In genomic region chr6:155709262-155709661, GRCh38 we compare ENCODE assay signal across 27 cellular contexts.
DNase-seq lines count a peak whose midpoint lies in the region; ATAC-seq, FAIRE-seq and TF ChIP-seq lines count a peak whose summit lies in the region.
"Had no signal": no experiment of that assay in that cellular context is flagged by ENCODE, and none has a peak within 500 bp of the region (broad histone marks: within the 10 kb centered on the region; RNA-seq: fewer than 3 reads in every experiment).

No MANE protein-coding gene starts in this region.

- no peaks in the 10 kb centered on the region for H3K4me1 ChIP-seq in GM23338 (ENCODE audit: insufficient read depth)
- no peaks in the 10 kb centered on the region; a peak in 1 of 5 replicates for H3K4me1 ChIP-seq in K562 (replicated peaks in 1 of 2; ENCODE audit: control insufficient read depth in 2 of 2, insufficient read depth in 2 of 2, low read length in 2 of 2)
- no peaks in the 10 kb centered on the region for H3K4me1 ChIP-seq in kidney (ENCODE audit: control insufficient read depth in 1 of 2, insufficient read depth in 1 of 2, low read depth in 1 of 2, low read length in 2 of 2)
- no peaks in the 10 kb centered on the region for H3K4me1 ChIP-seq in lower lobe of right lung
- H3K4me1 ChIP-seq: A549; BE2C; BLaER1 treated with 17β-estradiol and CSF1 and Interleukin-3, amounts not matched to agents 10 nM and 100 nM had no signal

- TF ChIP-seq POLR2A in K562 (conservative IDR thresholded peaks at IDR 0.05), result no peak

- no peak for TF ChIP-seq CTCF in GM23338 (conservative IDR thresholded peaks at IDR 0.05; ENCODE audit: low read depth in 2 of 2)
- no peak for TF ChIP-seq CTCF in K562 (IDR thresholded peaks at IDR 0.05 in 2 of 3, conservative IDR thresholded peaks at IDR 0.05 in 1 of 3; ENCODE audit: insufficient read depth in 2 of 3, low read depth in 1 of 3, low read length in 3 of 3)
- TF ChIP-seq CTCF in kidney (IDR thresholded peaks at IDR 0.05; ENCODE audit: borderline replicate concordance, extremely low read depth, insufficient read depth), result no peak
- no peak for TF ChIP-seq CTCF in lower lobe of right lung (IDR thresholded peaks at IDR 0.05)

- no peak overlapping the region for H3K4me3 Mint-ChIP-seq in GM23338
- no peak overlapping the region for H3K4me3 Mint-ChIP-seq in stimulated activated memory B cell treated with anti-CD40 and anti-IgM and Interleukin-4, amounts not matched to agents 10 μg/mL and 1 μg/mL and 100 μg/mL, for 72 hours
- H3K4me3 Mint-ChIP-seq: CD14-positive monocyte; CD4-positive, alpha-beta T cell; CD8-positive, alpha-beta memory T cell; HFFc6 had no signal

- H3K9ac ChIP-seq in K562 (ENCODE audit: insufficient read depth in 1 of 2, low read depth in 2 of 2, low read length in 2 of 2) (no peak overlapping the region), kidney (ENCODE audit: low read length in 2 of 2) (no peak overlapping the region)
- H3K9ac ChIP-seq: BLaER1 treated with 17β-estradiol and CSF1 and Interleukin-3, amounts not matched to agents 10 nM and 100 nM; GM23248 had no signal

- H3K4me2 ChIP-seq in GM23338, result no peak overlapping the region
- H3K4me2 ChIP-seq in K562 (ENCODE audit: insufficient read depth, low read length), result no peak overlapping the region
- H3K4me2 ChIP-seq: A549; BLaER1 treated with 17β-estradiol and CSF1 and Interleukin-3, amounts not matched to agents 10 nM and 100 nM had no signal

- BruUV-seq in K562 (replicated peaks; lab: Mats Ljungman, UMichigan), result no TSS peak

- H3K27ac ChIP-seq in GM23338 (ENCODE audit: low read depth) (no peak overlapping the region), K562 (ENCODE audit: extremely low read depth, low read depth, low read length) (no peak overlapping the region), kidney (ENCODE audit: low read depth in 2 of 2, low read length in 2 of 2) (no peak overlapping the region), lower lobe of right lung (no peak overlapping the region)
- H3K27ac ChIP-seq: A549; BLaER1 treated with 17β-estradiol and CSF1 and Interleukin-3, amounts not matched to agents 10 nM and 100 nM; GM23248 had no signal

- no peaks in the 10 kb centered on the region for H3K9me1 ChIP-seq in K562 (ENCODE audit: control insufficient read depth, insufficient read depth, low read length)

- POLR2A ChIA-PET in K562 (lab: Yijun Ruan, JAX), result no interaction called here

- intact Hi-C loops in K562 (cut with micrococcal nuclease), result no loop called here
- intact Hi-C loops in kidney (cut with DNase I), result no loop called here
- intact Hi-C loops in lower lobe of right lung (cut with DNase I), result no loop called here

- H3K36me3 ChIP-seq in GM23338 (ENCODE audit: insufficient read depth) (no peaks in the 10 kb centered on the region), K562 (ENCODE audit: control insufficient read depth, insufficient read depth, low read length) (no peaks in the 10 kb centered on the region), kidney (ENCODE audit: control insufficient read depth in 1 of 2, insufficient read depth in 2 of 2, low read length in 2 of 2) (no peaks in the 10 kb centered on the region), lower lobe of right lung (no peaks in the 10 kb centered on the region)
- H3K36me3 ChIP-seq: BE2C; BLaER1 treated with 17β-estradiol and CSF1 and Interleukin-3, amounts not matched to agents 10 nM and 100 nM; HAP-1 had no signal

- in situ Hi-C loops in K562 (cut with MboI), result no loop called here

- H3K4me3 ChIP-seq in GM23338 (no peak overlapping the region), K562 (no peak overlapping the region), kidney (ENCODE audit: low read length in 2 of 2) (no peak overlapping the region), lower lobe of right lung (no peak overlapping the region)
- H3K4me3 ChIP-seq: A549; BLaER1 treated with 17β-estradiol and CSF1 and Interleukin-3, amounts not matched to agents 10 nM and 100 nM; GM12878; GM23248; HAP-1 had no signal

- H3K4me1 Mint-ChIP-seq in GM23338, result no peaks in the 10 kb centered on the region
- no peaks in the 10 kb centered on the region for H3K4me1 Mint-ChIP-seq in stimulated activated memory B cell treated with anti-CD40 and anti-IgM and Interleukin-4, amounts not matched to agents 10 μg/mL and 1 μg/mL and 100 μg/mL, for 72 hours
- H3K4me1 Mint-ChIP-seq: CD14-positive monocyte; CD8-positive, alpha-beta memory T cell had no signal

- H4K20me1 ChIP-seq in GM23338 (replicated peaks; ENCODE audit: insufficient read depth), result no peaks in the 10 kb centered on the region
- H4K20me1 ChIP-seq in K562 (replicated peaks; ENCODE audit: control insufficient read depth, insufficient read depth, low read length), result no peaks in the 10 kb centered on the region
- H4K20me1 ChIP-seq: BLaER1 treated with 17β-estradiol and CSF1 and Interleukin-3, amounts not matched to agents 10 nM and 100 nM had no signal

- CTCF ChIA-PET in K562 (lab: Yijun Ruan, JAX; ENCODE audit: low intra/inter-chr PET ratio), result no interaction called here

- FAIRE-seq in K562 (lab: Jason Lieb, UNC), result peak; percentile 32
- FAIRE-seq in kidney (lab: Jason Lieb, UNC), result no peak
- FAIRE-seq: A549, D721Med, GM12878, GM19239, H54 had no signal

- no peaks in the 10 kb centered on the region for H3K27me3 ChIP-seq in GM23338 (ENCODE audit: insufficient read depth)
- H3K27me3 ChIP-seq in K562 (ENCODE audit: control insufficient read depth in 2 of 2, insufficient read depth in 2 of 2, low read length in 2 of 2), result no peaks in the 10 kb centered on the region
- no peaks in the 10 kb centered on the region for H3K27me3 ChIP-seq in lower lobe of right lung (ENCODE audit: low read depth)
- H3K27me3 ChIP-seq: BE2C; BLaER1 treated with 17β-estradiol and CSF1 and Interleukin-3, amounts not matched to agents 10 nM and 100 nM had no signal

- H3K36me3 Mint-ChIP-seq in GM23338 (ENCODE audit: low read depth), result no peaks in the 10 kb centered on the region
- no peaks in the 10 kb centered on the region for H3K36me3 Mint-ChIP-seq in stimulated activated memory B cell treated with anti-CD40 and anti-IgM and Interleukin-4, amounts not matched to agents 10 μg/mL and 1 μg/mL and 100 μg/mL, for 72 hours
- H3K36me3 Mint-ChIP-seq: CD14-positive monocyte; CD8-positive, alpha-beta memory T cell had no signal

- WGBS in K562 (ENCODE audit: insufficient coverage, low coverage, missing lambda C conversion rate), result 22% methylated on average over 9 of the region's 10 CpGs

- peaks cover 2% of the 10 kb centered on the region; the same call in 1 of the 2 replicates for H3K9me2 ChIP-seq in GM23338 (ENCODE audit: insufficient read depth)

- H3K9me3 ChIP-seq in K562 (replicated peaks; ENCODE audit: control insufficient read depth, insufficient read depth, low read depth, low read length), result no peaks in the 10 kb centered on the region
- H3K9me3 ChIP-seq in kidney (ENCODE audit: control insufficient read depth in 1 of 2, low read length in 2 of 2), result no peaks in the 10 kb centered on the region
- no peaks in the 10 kb centered on the region for H3K9me3 ChIP-seq in lower lobe of right lung
- H3K9me3 ChIP-seq: A549, BE2C, HAP-1 had no signal

- no peaks in the 10 kb centered on the region for H3F3A ChIP-seq in GM23338 (replicated peaks; ENCODE audit: low read depth)

- no peak for TF ChIP-seq RAD21 in K562 (CRISPR knock-in tag; conservative IDR thresholded peaks at IDR 0.05 in 1 of 2, IDR thresholded peaks at IDR 0.05 in 1 of 2)

- ATAC-seq in GM23338, result no peak
- ATAC-seq in K562, result peak; percentile 81
- peak; percentile 38 for ATAC-seq in stimulated activated memory B cell treated with anti-CD40 and anti-IgM and Interleukin-4, amounts not matched to agents 10 μg/mL and 1 μg/mL and 100 μg/mL, for 72 hours
- no peak for ATAC-seq in HG03520 (IDR thresholded peaks at IDR 0.05; ENCODE audit: unreplicated experiment)
- ATAC-seq in lower lobe of right lung, result no peak
- ATAC-seq: A549, GM12878 had no signal

- no peak for TF ChIP-seq EP300 in K562 (IDR thresholded peaks at IDR 0.05; ENCODE audit: low read length)

- peaks cover 3% of the 10 kb centered on the region for H3K27me3 Mint-ChIP-seq in GM23338 (ENCODE audit: insufficient read depth, low read depth, poor library complexity)
- peaks cover 10% of the 10 kb centered on the region for H3K27me3 Mint-ChIP-seq in stimulated activated memory B cell treated with anti-CD40 and anti-IgM and Interleukin-4, amounts not matched to agents 10 μg/mL and 1 μg/mL and 100 μg/mL, for 72 hours

- H2AFZ ChIP-seq in GM23338 (0 out of 2 replicates have a peak overlapping the region, but pooled peaks have one; percentile 10), K562 (ENCODE audit: low read depth, low read length) (peak overlapping the region; percentile 22)
- H2AFZ ChIP-seq: GM23248 had no signal

- H3K9me3 Mint-ChIP-seq in GM23338, result no peaks in the 10 kb centered on the region
- H3K9me3 Mint-ChIP-seq in stimulated activated memory B cell treated with anti-CD40 and anti-IgM and Interleukin-4, amounts not matched to agents 10 μg/mL and 1 μg/mL and 100 μg/mL, for 72 hours, result no peaks in the 10 kb centered on the region
- H3K9me3 Mint-ChIP-seq: CD4-positive, alpha-beta T cell had no signal

- DNase-seq in GM23338 (ENCODE audit: low spot score), result no peak
- DNase-seq in K562 (ENCODE audit: extremely low read depth in 1 of 4, low spot score in 3 of 4), result peak in 2 of 4 experiments; percentile 28 to 53
- DNase-seq in kidney, result peak; percentile 66
- no peak for DNase-seq in NCI-H446 (lab: John Stamatoyannopoulos, UW)
- no peak for DNase-seq in lower lobe of right lung
- DNase-seq: 8988T; ACHN; AML-193; BE2C; CD4-positive, alpha-beta T cell; CD8-positive, alpha-beta memory T cell; DMS 273 treated with DMSO at 0.1 percent for 48 hours; DMS79; EL; GDM1; GM23248; HFFc6 had no signal

- H3K79me2 ChIP-seq in GM23338 (replicated peaks; ENCODE audit: insufficient read depth) (no peaks in the 10 kb centered on the region), K562 (ENCODE audit: control insufficient read depth, insufficient read depth, low read length) (no peaks in the 10 kb centered on the region)

- no peak overlapping the region for H3K27ac Mint-ChIP-seq in GM23338
- H3K27ac Mint-ChIP-seq in stimulated activated memory B cell treated with anti-CD40 and anti-IgM and Interleukin-4, amounts not matched to agents 10 μg/mL and 1 μg/mL and 100 μg/mL, for 72 hours, result no peak overlapping the region
- H3K27ac Mint-ChIP-seq: CD4-positive, alpha-beta T cell; CD8-positive, alpha-beta memory T cell; HFFc6 had no signal

TF ChIP-seq in K562, 482 proteins besides CTCF, POLR2A, EP300 and RAD21 (continues in another document):
- TF ChIP-seq ARID1B (IDR thresholded peaks at IDR 0.05), result 0 out of 2 replicates have a peak, but pooled peaks have one; percentile 10
- no peak for TF ChIP-seq GTF2B (IDR thresholded peaks at IDR 0.05; ENCODE audit: extremely low read depth, insufficient read length)
- no peak for TF ChIP-seq STAG1 (CRISPR knock-in tag; IDR thresholded peaks at IDR 0.05; ENCODE audit: borderline replicate concordance)
- peak; percentile 75 to 80 for TF ChIP-seq NRF1 (conservative IDR thresholded peaks at IDR 0.05 in 1 of 2, IDR thresholded peaks at IDR 0.05 in 1 of 2)

Comparison
In these comparisons a context has a peak if more than half of its experiments do, and no peak if none do; other contexts are left out.
1. ATAC-seq: peak in K562 (single experiment) and stimulated activated memory B cell treated with anti-CD40 and anti-IgM and Interleukin-4, amounts not matched to agents 10 μg/mL and 1 μg/mL and 100 μg/mL, for 72 hours (single experiment); none in GM23338 (single experiment), HG03520 (single experiment) and lower lobe of right lung (0 of 2).